Comparison of ENCODE assay signal across 1 cellular context in the genomic region with DNA sequence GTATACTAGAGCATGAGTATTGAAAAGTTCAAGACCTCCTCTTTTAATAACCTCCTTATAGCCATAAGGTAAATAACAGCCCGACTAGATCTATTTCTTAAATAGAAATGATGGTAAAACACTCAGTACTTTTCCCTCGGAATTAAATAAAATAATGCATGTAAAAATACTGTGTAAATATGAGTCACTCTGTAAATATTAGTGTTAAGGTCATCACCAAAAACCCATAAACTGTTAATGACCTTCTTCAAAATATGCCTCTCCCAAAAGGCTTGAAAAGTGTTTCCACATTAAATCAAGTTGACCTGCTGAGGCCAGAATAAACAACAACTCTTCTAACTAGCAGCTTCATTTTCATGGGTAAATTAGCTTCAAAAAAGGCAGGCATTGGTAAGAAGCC.
TF ChIP-seq lines count a peak whose summit lies in the region.

No MANE protein-coding gene starts in this region.

TF ChIP-seq in HEK293, 187 proteins besides CTCF, POLR2A, EP300 and RAD21 (continued from another document):
- TF ChIP-seq, protein P1, sequence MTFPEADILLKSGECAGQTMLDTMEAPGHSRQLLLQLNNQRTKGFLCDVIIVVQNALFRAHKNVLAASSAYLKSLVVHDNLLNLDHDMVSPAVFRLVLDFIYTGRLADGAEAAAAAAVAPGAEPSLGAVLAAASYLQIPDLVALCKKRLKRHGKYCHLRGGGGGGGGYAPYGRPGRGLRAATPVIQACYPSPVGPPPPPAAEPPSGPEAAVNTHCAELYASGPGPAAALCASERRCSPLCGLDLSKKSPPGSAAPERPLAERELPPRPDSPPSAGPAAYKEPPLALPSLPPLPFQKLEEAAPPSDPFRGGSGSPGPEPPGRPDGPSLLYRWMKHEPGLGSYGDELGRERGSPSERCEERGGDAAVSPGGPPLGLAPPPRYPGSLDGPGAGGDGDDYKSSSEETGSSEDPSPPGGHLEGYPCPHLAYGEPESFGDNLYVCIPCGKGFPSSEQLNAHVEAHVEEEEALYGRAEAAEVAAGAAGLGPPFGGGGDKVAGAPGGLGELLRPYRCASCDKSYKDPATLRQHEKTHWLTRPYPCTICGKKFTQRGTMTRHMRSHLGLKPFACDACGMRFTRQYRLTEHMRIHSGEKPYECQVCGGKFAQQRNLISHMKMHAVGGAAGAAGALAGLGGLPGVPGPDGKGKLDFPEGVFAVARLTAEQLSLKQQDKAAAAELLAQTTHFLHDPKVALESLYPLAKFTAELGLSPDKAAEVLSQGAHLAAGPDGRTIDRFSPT (tag by site-specific recombination; IDR thresholded peaks at IDR 0.05), result peak; percentile 71
TF ChIP-seq in HEK293: peak in this region for 34.
